22 cellular contexts compared by ENCODE assay signal in the genomic region with DNA sequence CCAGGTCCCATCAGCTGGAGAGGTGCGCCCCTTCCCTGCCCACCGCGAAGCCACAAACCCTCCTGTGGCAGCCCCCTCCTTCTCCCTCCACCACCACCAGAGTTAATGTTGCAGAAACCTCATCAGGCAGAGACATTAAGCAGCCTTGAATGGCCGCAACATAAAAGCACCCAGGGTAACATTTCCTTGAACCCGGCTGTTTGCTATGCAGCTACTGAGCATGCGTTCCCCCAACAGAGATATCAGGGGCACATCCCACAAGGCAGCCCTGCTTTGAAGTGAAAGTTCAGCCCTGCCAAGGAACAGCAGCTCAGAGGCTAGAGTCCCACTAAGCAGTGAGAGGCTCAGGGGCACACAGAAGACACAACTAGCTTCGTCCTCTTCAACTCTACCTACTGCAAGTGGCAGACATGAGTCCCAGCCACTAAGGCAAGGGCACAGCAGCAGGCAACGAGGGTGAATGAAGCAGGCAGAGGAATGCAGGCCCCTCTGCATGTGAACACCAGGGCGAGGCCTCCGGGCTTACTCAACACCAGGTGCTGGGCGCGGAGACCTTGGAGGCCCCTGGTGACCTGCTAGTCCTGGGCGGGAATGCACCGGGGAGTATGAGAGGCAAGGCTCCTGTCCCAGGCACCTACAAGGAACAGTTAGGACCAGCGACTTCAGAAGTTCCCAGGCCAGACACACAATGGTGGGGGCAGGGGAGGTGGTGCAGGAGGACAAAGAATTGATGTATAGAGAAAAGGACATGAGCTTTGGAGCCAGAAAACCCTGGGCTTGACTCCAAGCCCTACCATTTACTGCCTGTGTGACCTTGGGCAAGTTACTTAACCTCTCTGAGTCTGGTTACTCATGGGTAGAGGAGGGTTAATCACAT.
"Had no signal": no experiment of that assay in that cellular context is flagged by ENCODE, and none has a peak within 500 bp of the region (broad histone marks: within the 10 kb centered on the region; RNA-seq: fewer than 3 reads in every experiment).

No MANE protein-coding gene starts in this region.

- H3K4me3 ChIP-seq: esophagus squamous epithelium, gastroesophageal sphincter, lung, ovary, right atrium auricular region, stomach had no signal

- H3K36me3 Mint-ChIP-seq: naive B cell, type B pancreatic cell had no signal

- H3K9me3 Mint-ChIP-seq: dendritic cell treated with granulocyte-macrophage colony-stimulating factor and Interleukin-4, amounts not matched to agents 40 ng/mL and 50 ng/mL, for 4 days; effector memory CD8-positive, alpha-beta T cell; nephron; type B pancreatic cell had no signal

- ATAC-seq: effector memory CD8-positive, alpha-beta T cell; gastroesophageal sphincter; left cardiac atrium; left ventricle myocardium superior had no signal

- H3K9me3 ChIP-seq: esophagus squamous epithelium, gastroesophageal sphincter, neutrophil, ovary, right atrium auricular region, stomach had no signal

- H3K4me3 Mint-ChIP-seq: dendritic cell treated with granulocyte-macrophage colony-stimulating factor and Interleukin-4, amounts not matched to agents 40 ng/mL and 50 ng/mL, for 4 days; effector memory CD8-positive, alpha-beta T cell; naive B cell; nephron; type B pancreatic cell had no signal

- H3K27ac ChIP-seq: esophagus squamous epithelium, gastroesophageal sphincter, neutrophil, ovary, right atrium auricular region, stomach had no signal

- FAIRE-seq: colon, kidney, small intestine had no signal

- H3K4me1 Mint-ChIP-seq: naive B cell, nephron had no signal

- H3K36me3 ChIP-seq: esophagus squamous epithelium, gastroesophageal sphincter, neutrophil, ovary, right atrium auricular region, stomach had no signal

- H3K4me1 ChIP-seq: esophagus squamous epithelium, gastroesophageal sphincter, stomach had no signal

- H3K27me3 ChIP-seq: ovary, right atrium auricular region had no signal

- DNase-seq: effector memory CD8-positive, alpha-beta T cell; esophagus squamous epithelium; foreskin fibroblast; kidney; left cardiac atrium; left ventricle myocardium superior; mesenchymal stem cell; naive B cell; ovary; small intestine; stimulated activated CD4-positive, alpha-beta T cell treated with anti-CD3 and anti-CD28 coated beads, Interleukin-12 subunit alpha, Interleukin-12 subunit beta, amount 100 ng/mL, for 4 hours; stimulated activated naive CD4-positive, alpha-beta T cell; stomach; substantia nigra had no signal

- H3K27ac Mint-ChIP-seq: dendritic cell treated with granulocyte-macrophage colony-stimulating factor and Interleukin-4, amounts not matched to agents 40 ng/mL and 50 ng/mL, for 4 days; effector memory CD8-positive, alpha-beta T cell; naive B cell; nephron; type B pancreatic cell had no signal
